ENCODE assay signal across 9 cellular contexts in genomic region chr12:116324684-116325664, GRCh38. TPM values are rescaled to one million over a fixed set of nuclear protein-coding genes. Genes with fewer than 3 reads are reported as not detected.
DNase-seq lines count a peak whose midpoint lies in the region; ATAC-seq and TF ChIP-seq lines count a peak whose summit lies in the region.
"Had no signal": no experiment of that assay in that cellular context is flagged by ENCODE, and none has a peak within 500 bp of the region (broad histone marks: within the 10 kb centered on the region; RNA-seq: fewer than 3 reads in every experiment).

No MANE protein-coding gene starts in this region.

- H3K36me3 Mint-ChIP-seq in central memory CD8-positive, alpha-beta T cell (ENCODE audit: insufficient read depth), result no peaks in the 10 kb centered on the region
- H3K36me3 Mint-ChIP-seq in endodermal cell (ENCODE audit: low read depth), result no peaks in the 10 kb centered on the region

- no peaks in the 10 kb centered on the region for H3K27me3 ChIP-seq in PC-9 (ENCODE audit: insufficient read depth, low read depth)
- no peaks in the 10 kb centered on the region for H3K27me3 ChIP-seq in endodermal cell (ENCODE audit: control insufficient read depth, insufficient read depth, low read length, poor library complexity, severe bottlenecking)

- H3K4me3 ChIP-seq in PC-9, result no peak overlapping the region
- no peak overlapping the region for H3K4me3 ChIP-seq in endodermal cell (ENCODE audit: low read length)
- H3K4me3 ChIP-seq: lung had no signal

- no peaks in the 10 kb centered on the region for H3K9me2 ChIP-seq in PC-9 (ENCODE audit: insufficient read depth)

- H3K9me3 Mint-ChIP-seq in central memory CD8-positive, alpha-beta T cell, result no peaks in the 10 kb centered on the region
- H3K9me3 Mint-ChIP-seq in endodermal cell, result no peaks in the 10 kb centered on the region

- ATAC-seq in GM21360 (IDR thresholded peaks at IDR 0.05; ENCODE audit: unreplicated experiment) (peak; percentile 65), HG03565 (IDR thresholded peaks at IDR 0.05; ENCODE audit: unreplicated experiment) (peak; percentile 75)
- ATAC-seq in central memory CD8-positive, alpha-beta T cell (replicated peaks; ENCODE audit: extremely low read depth, poor library complexity, severe bottlenecking), result peak; percentile 80

- H4K20me1 ChIP-seq in PC-9 (ENCODE audit: insufficient read depth), result no peaks in the 10 kb centered on the region

- no peak for TF ChIP-seq CTCF in PC-9 (conservative IDR thresholded peaks at IDR 0.05)
- TF ChIP-seq CTCF in endodermal cell (conservative IDR thresholded peaks at IDR 0.05), result no peak

- POLR2A ChIA-PET in PC-9 (lab: Charles Lee; ENCODE audit: unreplicated experiment), result no interaction called here

- H3K9me3 ChIP-seq in PC-9 (ENCODE audit: insufficient read depth, low read depth) (no peaks in the 10 kb centered on the region), endodermal cell (ENCODE audit: control insufficient read depth, low read length) (no peaks in the 10 kb centered on the region)

- no peak overlapping the region for H3K4me2 ChIP-seq in PC-9

- no peak overlapping the region for H2AFZ ChIP-seq in PC-9

- 86 to 89% methylated on average over 3 to 4 of the region's 5 CpGs for WGBS in endodermal cell (ENCODE audit: insufficient coverage in 1 of 2, insufficient read length in 1 of 2), 2 experiments

- H3K36me3 ChIP-seq in PC-9 (ENCODE audit: low read depth), result no peaks in the 10 kb centered on the region
- H3K36me3 ChIP-seq in endodermal cell (ENCODE audit: control insufficient read depth, insufficient read depth, low read length), result no peaks in the 10 kb centered on the region

- DNase-seq in GDM1 (lab: John Stamatoyannopoulos, UW), result peak; percentile 55
- DNase-seq in central memory CD8-positive, alpha-beta T cell (ENCODE audit: low spot score in 2 of 2), result no peak
- DNase-seq in posterior cingulate gyrus, result no peak
- DNase-seq in SHP77 (lab: John Stamatoyannopoulos, UW), result no peak
- DNase-seq in PC-9, result no peak
- DNase-seq in endodermal cell, result no peak

- H3K4me1 Mint-ChIP-seq in central memory CD8-positive, alpha-beta T cell, result peaks cover 15% of the 10 kb centered on the region
- no peaks in the 10 kb centered on the region for H3K4me1 Mint-ChIP-seq in endodermal cell

- H3K4me1 ChIP-seq in PC-9 (replicated peaks; ENCODE audit: insufficient read depth) (peaks cover 7% of the 10 kb centered on the region; the same call in 1 of the 2 replicates), endodermal cell (ENCODE audit: control insufficient read depth, insufficient read depth, low read length) (no peaks in the 10 kb centered on the region)

- H3K79me2 ChIP-seq in PC-9 (ENCODE audit: low read depth), result no peaks in the 10 kb centered on the region

- H3K27ac ChIP-seq in PC-9, result no peak overlapping the region
- H3K27ac ChIP-seq in endodermal cell (ENCODE audit: low read depth, low read length), result no peak overlapping the region

- no peaks in the 10 kb centered on the region for H3K27me3 Mint-ChIP-seq in central memory CD8-positive, alpha-beta T cell
- no peaks in the 10 kb centered on the region for H3K27me3 Mint-ChIP-seq in endodermal cell (ENCODE audit: insufficient read depth)

- no TSS peak for BruUV-seq in PC-9 (replicated peaks; lab: Mats Ljungman, UMichigan)

- H3K9ac ChIP-seq in endodermal cell (ENCODE audit: extremely low read depth, low read length, poor library complexity, severe bottlenecking), result no peak overlapping the region

- no peak overlapping the region for H3K4me3 Mint-ChIP-seq in central memory CD8-positive, alpha-beta T cell
- H3K4me3 Mint-ChIP-seq in endodermal cell, result no peak overlapping the region

- CTCF ChIA-PET in PC-9 (lab: Charles Lee), result no interaction called here

- H3F3A ChIP-seq in PC-9 (ENCODE audit: insufficient read depth, low read depth), result no peaks in the 10 kb centered on the region

- peak overlapping the region; percentile 70 for H3K27ac Mint-ChIP-seq in central memory CD8-positive, alpha-beta T cell (ENCODE audit: low read depth)
- H3K27ac Mint-ChIP-seq in endodermal cell, result no peak overlapping the region

- intact Hi-C loops in posterior cingulate gyrus (cut with DNase I) (no loop called here), PC-9 (cut with micrococcal nuclease; ENCODE audit: unreplicated experiment) (no loop called here)

RNA-seq across cellular contexts. Expression of gene MED13L, which starts 47.5 kb away (rescaled TPM):
- total RNA-seq in PC-9 (2021), result 89.5 and 101 TPM in 2 replicates
- total RNA-seq in endodermal cell, result 100 to 1,000 TPM; 101 to 111 TPM
- polyA plus RNA-seq in endodermal cell (2013, experiment 1 of 2), result 44.3 TPM
- polyA plus RNA-seq in endodermal cell (2013, experiment 2 of 2), result 44.0 TPM
